ENCODE assay signal across 15 cellular contexts in genomic region chr6:169583867-169584541, GRCh38.
DNase-seq lines count a peak whose midpoint lies in the region; ATAC-seq and TF ChIP-seq lines count a peak whose summit lies in the region.
"Had no signal": no experiment of that assay in that cellular context is flagged by ENCODE, and none has a peak within 500 bp of the region (broad histone marks: within the 10 kb centered on the region; RNA-seq: fewer than 3 reads in every experiment).

No MANE protein-coding gene starts in this region.

- H3K36me3 Mint-ChIP-seq in activated CD8-positive, alpha-beta memory T cell treated with anti-CD3 and anti-CD28 coated beads, Interleukin-2, amount 10 ng/mL, durations not matched to agents 7 days and 5 days = peaks cover 12% of the 10 kb centered on the region
- H3K36me3 Mint-ChIP-seq in activated B cell treated with CpG ODN at 0.5 μM for 24 hours (ENCODE audit: low read depth) (peaks cover 13% of the 10 kb centered on the region), nephron progenitor cell (ENCODE audit: low read depth) (peaks cover 63% of the 10 kb centered on the region)
- H3K36me3 Mint-ChIP-seq in stimulated activated effector memory CD8-positive, alpha-beta T cell treated with anti-CD3 and anti-CD28 coated beads, Interleukin-12 subunit alpha, Interleukin-12 subunit beta, amount 100 ng/mL, for 72 hours = no peaks in the 10 kb centered on the region

- H3K27ac Mint-ChIP-seq in activated CD8-positive, alpha-beta memory T cell treated with anti-CD3 and anti-CD28 coated beads, Interleukin-2, amount 10 ng/mL, durations not matched to agents 7 days and 5 days = peak overlapping the region; percentile 73
- H3K27ac Mint-ChIP-seq in activated B cell treated with CpG ODN at 0.5 μM for 24 hours (peak overlapping the region; percentile 4), nephron progenitor cell (no peak overlapping the region)
- no peak overlapping the region for H3K27ac Mint-ChIP-seq in stimulated activated effector memory CD8-positive, alpha-beta T cell treated with anti-CD3 and anti-CD28 coated beads, Interleukin-12 subunit alpha, Interleukin-12 subunit beta, amount 100 ng/mL, for 72 hours
- H3K27ac Mint-ChIP-seq: HFFc6 had no signal

- ATAC-seq in activated CD8-positive, alpha-beta memory T cell treated with anti-CD3 and anti-CD28 coated beads, Interleukin-2, amount 10 ng/mL, durations not matched to agents 7 days and 5 days = peak; percentile 78
- ATAC-seq in HG03095 (IDR thresholded peaks at IDR 0.05; ENCODE audit: unreplicated experiment) (peak; percentile 57), activated B cell treated with CpG ODN at 0.5 μM for 24 hours (ENCODE audit: low read depth) (peak; percentile 68), left cardiac atrium (no peak)
- peak; percentile 69 for ATAC-seq in stimulated activated effector memory CD8-positive, alpha-beta T cell treated with anti-CD3 and anti-CD28 coated beads, Interleukin-12 subunit alpha, Interleukin-12 subunit beta, amount 100 ng/mL, for 72 hours
- ATAC-seq: A549, PC-3 had no signal

- POLR2A ChIA-PET in activated B cell treated with CpG ODN at 0.5 μM for 24 hours (lab: Charles Lee) = interaction anchor here (0.5 kb wide), 1 partner anchor 29 kb away, joined by 5 read pairs; no protein-coding TSS in a partner anchor

- H3K4me1 Mint-ChIP-seq in activated CD8-positive, alpha-beta memory T cell treated with anti-CD3 and anti-CD28 coated beads, Interleukin-2, amount 10 ng/mL, durations not matched to agents 7 days and 5 days = peaks cover 27% of the 10 kb centered on the region
- H3K4me1 Mint-ChIP-seq in activated B cell treated with CpG ODN at 0.5 μM for 24 hours (peaks cover 53% of the 10 kb centered on the region), nephron progenitor cell (no peaks in the 10 kb centered on the region)
- peaks cover 13% of the 10 kb centered on the region for H3K4me1 Mint-ChIP-seq in stimulated activated effector memory CD8-positive, alpha-beta T cell treated with anti-CD3 and anti-CD28 coated beads, Interleukin-12 subunit alpha, Interleukin-12 subunit beta, amount 100 ng/mL, for 72 hours

- DNase-seq in activated CD8-positive, alpha-beta memory T cell treated with anti-CD3 and anti-CD28 coated beads, Interleukin-2, amount 10 ng/mL, durations not matched to agents 7 days and 5 days = no peak
- no peak for DNase-seq in activated CD8-positive, alpha-beta memory T cell treated with anti-CD3 and anti-CD28 coated beads for 24 hours
- DNase-seq in activated B cell treated with CpG ODN at 0.5 μM for 24 hours (no peak), nephron progenitor cell (no peak), left cardiac atrium (no peak), hippocampal formation (lab: John Stamatoyannopoulos, UW) (no peak)
- no peak for DNase-seq in stimulated activated effector memory CD8-positive, alpha-beta T cell treated with anti-CD3 and anti-CD28 coated beads, Interleukin-12 subunit alpha, Interleukin-12 subunit beta, amount 100 ng/mL, for 72 hours (ENCODE audit: low spot score in 2 of 2)
- DNase-seq: activated CD4-positive, CD25-positive, alpha-beta regulatory T cell treated with anti-CD3 and anti-CD28 coated beads, Interleukin-2, amount 50 U/mL, for 72 hours; COR-L47; dorsolateral prefrontal cortex; HFFc6; NCI-H1105 treated with DMSO at 0.1 percent for 48 hours; PC-3 had no signal

- intact Hi-C loops in activated B cell treated with CpG ODN at 0.5 μM for 24 hours (cut with micrococcal nuclease) (loop anchor here (2.0 kb wide), 1 partner anchor 117 kb away; no protein-coding TSS in a partner anchor), left cardiac atrium (cut with DNase I) (no loop called here)

- no peak for TF ChIP-seq CTCF in activated B cell treated with CpG ODN at 0.5 μM for 24 hours (IDR thresholded peaks at IDR 0.05)
- no peak for TF ChIP-seq CTCF in nephron progenitor cell (IDR thresholded peaks at IDR 0.05)

- H3K4me3 Mint-ChIP-seq in activated CD8-positive, alpha-beta memory T cell treated with anti-CD3 and anti-CD28 coated beads, Interleukin-2, amount 10 ng/mL, durations not matched to agents 7 days and 5 days = peak overlapping the region; percentile 5
- H3K4me3 Mint-ChIP-seq in activated B cell treated with CpG ODN at 0.5 μM for 24 hours = peak overlapping the region; percentile 36
- no peak overlapping the region for H3K4me3 Mint-ChIP-seq in stimulated activated effector memory CD8-positive, alpha-beta T cell treated with anti-CD3 and anti-CD28 coated beads, Interleukin-12 subunit alpha, Interleukin-12 subunit beta, amount 100 ng/mL, for 72 hours
- no peak overlapping the region for H3K4me3 Mint-ChIP-seq in nephron progenitor cell
- H3K4me3 Mint-ChIP-seq: HFFc6 had no signal

- no peaks in the 10 kb centered on the region for H3K9me3 Mint-ChIP-seq in activated CD8-positive, alpha-beta memory T cell treated with anti-CD3 and anti-CD28 coated beads, Interleukin-2, amount 10 ng/mL, durations not matched to agents 7 days and 5 days (ENCODE audit: low read depth)
- H3K9me3 Mint-ChIP-seq in activated B cell treated with CpG ODN at 0.5 μM for 24 hours (peaks cover 2% of the 10 kb centered on the region), nephron progenitor cell (peaks cover 27% of the 10 kb centered on the region)
- no peaks in the 10 kb centered on the region for H3K9me3 Mint-ChIP-seq in stimulated activated effector memory CD8-positive, alpha-beta T cell treated with anti-CD3 and anti-CD28 coated beads, Interleukin-12 subunit alpha, Interleukin-12 subunit beta, amount 100 ng/mL, for 72 hours

- no peaks in the 10 kb centered on the region for H3K27me3 Mint-ChIP-seq in activated CD8-positive, alpha-beta memory T cell treated with anti-CD3 and anti-CD28 coated beads, Interleukin-2, amount 10 ng/mL, durations not matched to agents 7 days and 5 days
- no peaks in the 10 kb centered on the region for H3K27me3 Mint-ChIP-seq in activated B cell treated with CpG ODN at 0.5 μM for 24 hours
- peaks cover 5% of the 10 kb centered on the region for H3K27me3 Mint-ChIP-seq in nephron progenitor cell (ENCODE audit: low read depth, poor library complexity)

- CTCF ChIA-PET in activated CD8-positive, alpha-beta memory T cell treated with anti-CD3 and anti-CD28 coated beads, Interleukin-2, amount 10 ng/mL, durations not matched to agents 7 days and 5 days (lab: Charles Lee) = interaction anchor here (0.6 to 1.4 kb wide), 2 partner anchors 14 to 18 kb away, joined by 3 read pairs; no protein-coding TSS in a partner anchor
- CTCF ChIA-PET in activated B cell treated with CpG ODN at 0.5 μM for 24 hours (lab: Charles Lee) = no interaction called here

Comparison
In these comparisons a context has a peak if more than half of its experiments do, and no peak if none do; other contexts are left out.
1. ATAC-seq: peak in activated CD8-positive, alpha-beta memory T cell treated with anti-CD3 and anti-CD28 coated beads, Interleukin-2, amount 10 ng/mL, durations not matched to agents 7 days and 5 days (single experiment), HG03095 (single experiment), activated B cell treated with CpG ODN at 0.5 μM for 24 hours (single experiment) and stimulated activated effector memory CD8-positive, alpha-beta T cell treated with anti-CD3 and anti-CD28 coated beads, Interleukin-12 subunit alpha, Interleukin-12 subunit beta, amount 100 ng/mL, for 72 hours (single experiment); none in left cardiac atrium (0 of 2).
2. H3K27ac Mint-ChIP-seq: peak in activated CD8-positive, alpha-beta memory T cell treated with anti-CD3 and anti-CD28 coated beads, Interleukin-2, amount 10 ng/mL, durations not matched to agents 7 days and 5 days (single experiment) and activated B cell treated with CpG ODN at 0.5 μM for 24 hours (single experiment); none in stimulated activated effector memory CD8-positive, alpha-beta T cell treated with anti-CD3 and anti-CD28 coated beads, Interleukin-12 subunit alpha, Interleukin-12 subunit beta, amount 100 ng/mL, for 72 hours (single experiment) and nephron progenitor cell (single experiment).
3. H3K4me3 Mint-ChIP-seq: peak in activated CD8-positive, alpha-beta memory T cell treated with anti-CD3 and anti-CD28 coated beads, Interleukin-2, amount 10 ng/mL, durations not matched to agents 7 days and 5 days (single experiment) and activated B cell treated with CpG ODN at 0.5 μM for 24 hours (single experiment); none in stimulated activated effector memory CD8-positive, alpha-beta T cell treated with anti-CD3 and anti-CD28 coated beads, Interleukin-12 subunit alpha, Interleukin-12 subunit beta, amount 100 ng/mL, for 72 hours (single experiment) and nephron progenitor cell (single experiment).